ENCODE assay signal across 20 cellular contexts in genomic region chr1:22112505-22112904, GRCh38. TPM values are rescaled to one million over a fixed set of nuclear protein-coding genes. Genes with fewer than 3 reads are reported as not detected.
A peak's percentile ranks its signal among the peaks of the same experiment; 100 is the strongest.
DNase-seq lines count a peak whose midpoint lies in the region; ATAC-seq lines count a peak whose summit lies in the region.
"Had no signal": no experiment of that assay in that cellular context is flagged by ENCODE, and none has a peak within 500 bp of the region (broad histone marks: within the 10 kb centered on the region; RNA-seq: fewer than 3 reads in every experiment).

No MANE protein-coding gene starts in this region.

- H3K4me3 Mint-ChIP-seq in activated naive CD8-positive, alpha-beta T cell treated with anti-CD3 and anti-CD28 coated beads, Interleukin-2, amount 10 ng/mL, durations not matched to agents 7 days and 5 days, result no peak overlapping the region
- no peak overlapping the region for H3K4me3 Mint-ChIP-seq in activated naive CD8-positive, alpha-beta T cell treated with anti-CD3 and anti-CD28 coated beads for 36 hours
- no peak overlapping the region for H3K4me3 Mint-ChIP-seq in immature natural killer cell
- H3K4me3 Mint-ChIP-seq in stimulated activated naive B cell treated with anti-CD40 and anti-IgM and Interleukin-4, amounts not matched to agents 10 μg/mL and 1 μg/mL and 100 μg/mL, for 72 hours, result no peak overlapping the region
- H3K4me3 Mint-ChIP-seq: activated CD8-positive, alpha-beta T cell treated with anti-CD3 and anti-CD28 coated beads for 36 hours; activated naive CD8-positive, alpha-beta T cell treated with anti-CD3 and anti-CD28 coated beads, Interleukin-2, amount 50 U/mL, for 24 hours; nephron progenitor cell had no signal

- H3K27ac Mint-ChIP-seq in activated naive CD8-positive, alpha-beta T cell treated with anti-CD3 and anti-CD28 coated beads, Interleukin-2, amount 10 ng/mL, durations not matched to agents 7 days and 5 days, result peak overlapping the region; percentile 28
- H3K27ac Mint-ChIP-seq in activated naive CD8-positive, alpha-beta T cell treated with anti-CD3 and anti-CD28 coated beads for 36 hours, result no peak overlapping the region
- H3K27ac Mint-ChIP-seq in immature natural killer cell, result peak overlapping the region; percentile 37 to 81 (median 53)
- H3K27ac Mint-ChIP-seq in stimulated activated naive B cell treated with anti-CD40 and anti-IgM and Interleukin-4, amounts not matched to agents 10 μg/mL and 1 μg/mL and 100 μg/mL, for 72 hours, result peak overlapping the region; percentile 47

- no peaks in the 10 kb centered on the region for H3K27me3 Mint-ChIP-seq in activated naive CD8-positive, alpha-beta T cell treated with anti-CD3 and anti-CD28 coated beads, Interleukin-2, amount 10 ng/mL, durations not matched to agents 7 days and 5 days
- H3K27me3 Mint-ChIP-seq in activated naive CD8-positive, alpha-beta T cell treated with anti-CD3 and anti-CD28 coated beads for 36 hours, result no peaks in the 10 kb centered on the region
- peaks cover 0 to 2% (median 2%) of the 10 kb centered on the region in 3 donors for H3K27me3 Mint-ChIP-seq in immature natural killer cell (ENCODE audit: low read depth in 3 of 3)
- no peaks in the 10 kb centered on the region for H3K27me3 Mint-ChIP-seq in stimulated activated naive B cell treated with anti-CD40 and anti-IgM and Interleukin-4, amounts not matched to agents 10 μg/mL and 1 μg/mL and 100 μg/mL, for 72 hours
- H3K27me3 Mint-ChIP-seq: activated CD8-positive, alpha-beta T cell treated with anti-CD3 and anti-CD28 coated beads for 36 hours; activated naive CD8-positive, alpha-beta T cell treated with anti-CD3 and anti-CD28 coated beads, Interleukin-2, amount 50 U/mL, for 24 hours had no signal

- no peak for ATAC-seq in activated naive CD8-positive, alpha-beta T cell treated with anti-CD3 and anti-CD28 coated beads, Interleukin-2, amount 10 ng/mL, durations not matched to agents 7 days and 5 days (ENCODE audit: low read depth)
- no peak for ATAC-seq in stimulated activated naive B cell treated with anti-CD40 and anti-IgM and Interleukin-4, amounts not matched to agents 10 μg/mL and 1 μg/mL and 100 μg/mL, for 72 hours (replicated peaks)
- no peak for ATAC-seq in HG03175 (IDR thresholded peaks at IDR 0.05; ENCODE audit: unreplicated experiment)
- ATAC-seq: activated CD8-positive, alpha-beta T cell treated with anti-CD3 and anti-CD28 coated beads for 36 hours; activated naive CD8-positive, alpha-beta T cell treated with anti-CD3 and anti-CD28 coated beads, Interleukin-2, amount 50 U/mL, for 24 hours; foreskin keratinocyte; K562 had no signal

- peaks cover 20% of the 10 kb centered on the region for H3K4me1 Mint-ChIP-seq in activated naive CD8-positive, alpha-beta T cell treated with anti-CD3 and anti-CD28 coated beads, Interleukin-2, amount 10 ng/mL, durations not matched to agents 7 days and 5 days
- H3K4me1 Mint-ChIP-seq in activated naive CD8-positive, alpha-beta T cell treated with anti-CD3 and anti-CD28 coated beads for 36 hours, result peaks cover 7% of the 10 kb centered on the region
- peaks cover 68 to 79% of the 10 kb centered on the region in 2 donors for H3K4me1 Mint-ChIP-seq in immature natural killer cell
- H3K4me1 Mint-ChIP-seq in stimulated activated naive B cell treated with anti-CD40 and anti-IgM and Interleukin-4, amounts not matched to agents 10 μg/mL and 1 μg/mL and 100 μg/mL, for 72 hours, result peaks cover 46 to 70% of the 10 kb centered on the region in 2 donors

- POLR2A ChIA-PET in activated naive CD8-positive, alpha-beta T cell treated with anti-CD3 and anti-CD28 coated beads, Interleukin-2, amount 10 ng/mL, durations not matched to agents 7 days and 5 days (lab: Charles Lee), result no interaction called here

- peaks cover 13% of the 10 kb centered on the region for H3K36me3 Mint-ChIP-seq in activated naive CD8-positive, alpha-beta T cell treated with anti-CD3 and anti-CD28 coated beads, Interleukin-2, amount 10 ng/mL, durations not matched to agents 7 days and 5 days
- H3K36me3 Mint-ChIP-seq in activated naive CD8-positive, alpha-beta T cell treated with anti-CD3 and anti-CD28 coated beads for 36 hours, result peaks cover 9% of the 10 kb centered on the region
- peaks cover 3 to 16% (median 4%) of the 10 kb centered on the region in 3 donors for H3K36me3 Mint-ChIP-seq in immature natural killer cell
- H3K36me3 Mint-ChIP-seq in stimulated activated naive B cell treated with anti-CD40 and anti-IgM and Interleukin-4, amounts not matched to agents 10 μg/mL and 1 μg/mL and 100 μg/mL, for 72 hours, result peaks cover 26 to 54% of the 10 kb centered on the region in 2 donors

- no peaks in the 10 kb centered on the region for H3K9me3 Mint-ChIP-seq in activated naive CD8-positive, alpha-beta T cell treated with anti-CD3 and anti-CD28 coated beads, Interleukin-2, amount 10 ng/mL, durations not matched to agents 7 days and 5 days
- no peaks in the 10 kb centered on the region for H3K9me3 Mint-ChIP-seq in activated naive CD8-positive, alpha-beta T cell treated with anti-CD3 and anti-CD28 coated beads for 36 hours
- H3K9me3 Mint-ChIP-seq in immature natural killer cell, result no peaks in the 10 kb centered on the region
- no peaks in the 10 kb centered on the region for H3K9me3 Mint-ChIP-seq in stimulated activated naive B cell treated with anti-CD40 and anti-IgM and Interleukin-4, amounts not matched to agents 10 μg/mL and 1 μg/mL and 100 μg/mL, for 72 hours
- H3K9me3 Mint-ChIP-seq: activated CD8-positive, alpha-beta T cell treated with anti-CD3 and anti-CD28 coated beads for 36 hours; activated naive CD8-positive, alpha-beta T cell treated with anti-CD3 and anti-CD28 coated beads, Interleukin-2, amount 50 U/mL, for 24 hours; nephron progenitor cell had no signal

- DNase-seq in activated naive CD8-positive, alpha-beta T cell treated with anti-CD3 and anti-CD28 coated beads, Interleukin-2, amount 10 ng/mL, durations not matched to agents 7 days and 5 days, result no peak
- DNase-seq in activated naive CD8-positive, alpha-beta T cell treated with anti-CD3 and anti-CD28 coated beads for 36 hours, result no peak
- peak; percentile 57 for DNase-seq in astrocyte of the hippocampus (ENCODE audit: low read depth, low spot score)
- no peak for DNase-seq in immature natural killer cell
- DNase-seq in stimulated activated naive B cell treated with anti-CD40 and anti-IgM and Interleukin-4, amounts not matched to agents 10 μg/mL and 1 μg/mL and 100 μg/mL, for 72 hours, result no peak
- no peak for DNase-seq in globus pallidus (ENCODE audit: low spot score)
- DNase-seq in activated CD4-positive, CD25-positive, alpha-beta regulatory T cell treated with anti-CD3 and anti-CD28 coated beads, Interleukin-2, amount 50 U/mL, for 72 hours, result no peak
- DNase-seq: activated CD8-positive, alpha-beta T cell treated with anti-CD3 and anti-CD28 coated beads for 36 hours; activated naive CD8-positive, alpha-beta T cell treated with anti-CD3 and anti-CD28 coated beads, Interleukin-2, amount 50 U/mL, for 24 hours; DMS153; erythroblast; foreskin keratinocyte; kidney; mesenchymal stem cell; NCI-H146; NCI-H748 treated with DMSO at 0.1 percent for 48 hours; nephron progenitor cell; stimulated activated naive CD4-positive, alpha-beta T cell had no signal

RNA-seq across cellular contexts. Expression of gene WNT4, which starts 30.4 kb away (rescaled TPM):
- not detected for total RNA-seq in activated naive CD8-positive, alpha-beta T cell treated with anti-CD3 and anti-CD28 coated beads, Interleukin-2, amount 10 ng/mL, durations not matched to agents 7 days and 5 days
- not detected for total RNA-seq in activated naive CD8-positive, alpha-beta T cell treated with anti-CD3 and anti-CD28 coated beads for 36 hours
- under 1 TPM in 1 of 3 donors, not detected in 2; 0.08 TPM for polyA plus RNA-seq in immature natural killer cell
- total RNA-seq: activated CD8-positive, alpha-beta T cell treated with anti-CD3 and anti-CD28 coated beads for 36 hours; K562 had no signal

RNA-seq across cellular contexts. Expression of gene CDC42, which starts 60.0 kb away (rescaled TPM):
- total RNA-seq in activated naive CD8-positive, alpha-beta T cell treated with anti-CD3 and anti-CD28 coated beads, Interleukin-2, amount 10 ng/mL, durations not matched to agents 7 days and 5 days, result 100 to 1,000 TPM; 283 to 303 TPM
- 100 to 1,000 TPM; 301 to 302 TPM for total RNA-seq in activated naive CD8-positive, alpha-beta T cell treated with anti-CD3 and anti-CD28 coated beads for 36 hours
- 100 to 1,000 TPM; 220 to 600 (median 473) TPM for polyA plus RNA-seq in immature natural killer cell
